In the genomic region with DNA sequence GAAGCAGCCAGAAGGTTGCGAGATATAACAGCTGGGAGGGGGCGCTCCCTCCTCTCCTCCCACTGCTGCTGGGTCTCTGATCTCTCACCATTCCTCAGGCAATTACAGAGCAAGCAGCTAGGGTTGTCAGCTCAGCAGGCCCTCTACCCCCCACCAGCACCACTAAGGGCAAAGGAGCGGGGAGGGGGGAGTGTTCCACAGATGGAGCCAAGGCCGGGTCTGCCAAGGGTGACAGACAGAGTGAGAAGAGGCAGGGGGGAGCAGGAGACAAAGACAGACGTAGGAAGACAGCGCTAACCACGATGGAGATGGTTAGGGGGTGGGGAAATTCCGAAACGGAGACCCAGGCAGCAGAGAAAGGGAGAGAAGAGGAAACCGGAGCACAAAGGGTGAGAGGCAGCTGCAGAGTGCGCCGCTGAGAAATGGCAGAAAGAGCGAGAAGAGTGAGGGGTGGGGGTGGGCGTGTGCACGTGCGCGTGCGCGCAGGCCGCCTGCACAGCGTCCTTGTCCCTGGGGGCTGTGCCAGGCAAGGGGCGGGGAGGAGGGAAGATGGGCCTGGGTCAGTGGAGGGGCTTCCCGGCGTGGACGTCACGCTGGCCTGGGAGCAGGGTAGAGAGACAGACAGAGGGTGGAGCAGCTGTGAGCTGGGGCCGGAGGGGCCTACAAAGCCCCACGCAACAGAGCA, we compare ENCODE assay signal across 12 cellular contexts. TPM values are rescaled to one million over a fixed set of nuclear protein-coding genes. Genes with fewer than 3 reads are reported as not detected.
A peak's percentile ranks its signal among the peaks of the same experiment; 100 is the strongest.
DNase-seq lines count a peak whose midpoint lies in the region; ATAC-seq and TF ChIP-seq lines count a peak whose summit lies in the region.
"Had no signal": no experiment of that assay in that cellular context is flagged by ENCODE, and none has a peak within 500 bp of the region (broad histone marks: within the 10 kb centered on the region; RNA-seq: fewer than 3 reads in every experiment).

No MANE protein-coding gene starts in this region.

- no peak overlapping the region for H3K27ac ChIP-seq in spleen

- H3K27ac Mint-ChIP-seq in activated T-cell treated with anti-CD3 and anti-CD28 coated beads, Interleukin-2, amount 50 U/mL, for 24 hours: no peak overlapping the region
- no peak overlapping the region for H3K27ac Mint-ChIP-seq in central memory CD8-positive, alpha-beta T cell (ENCODE audit: low read depth)

- peaks cover 4% of the 10 kb centered on the region for H3K9me3 Mint-ChIP-seq in activated T-cell treated with anti-CD3 and anti-CD28 coated beads, Interleukin-2, amount 50 U/mL, for 24 hours
- no peaks in the 10 kb centered on the region for H3K9me3 Mint-ChIP-seq in central memory CD8-positive, alpha-beta T cell

- H3K4me3 ChIP-seq in spleen: no peak overlapping the region
- H3K4me3 ChIP-seq: K562, tibial nerve had no signal

- H3K36me3 ChIP-seq in spleen: no peaks in the 10 kb centered on the region
- H3K36me3 ChIP-seq: tibial nerve had no signal

- H3K27me3 ChIP-seq in spleen (replicated peaks in 1 of 7): peaks cover 0 to 89% (median 54%) of the 10 kb centered on the region in 7 donors

- H3K4me1 ChIP-seq in spleen: no peaks in the 10 kb centered on the region

- no peak for TF ChIP-seq CTCF in spleen (IDR thresholded peaks at IDR 0.05 in 8 of 11, conservative IDR thresholded peaks at IDR 0.05 in 3 of 11)

- 6 to 19% (median 12%) methylated on average over 21 to 28 of the region's 28 CpGs for WGBS in spleen, 5 donors

- H3K4me1 Mint-ChIP-seq in activated T-cell treated with anti-CD3 and anti-CD28 coated beads, Interleukin-2, amount 50 U/mL, for 24 hours (ENCODE audit: low read depth): peaks cover 22% of the 10 kb centered on the region
- H3K4me1 Mint-ChIP-seq in central memory CD8-positive, alpha-beta T cell: peaks cover 22% of the 10 kb centered on the region

- no peak for TF ChIP-seq POLR2A in spleen (IDR thresholded peaks at IDR 0.05)

- H3K36me3 Mint-ChIP-seq in activated T-cell treated with anti-CD3 and anti-CD28 coated beads, Interleukin-2, amount 50 U/mL, for 24 hours (ENCODE audit: low read depth): no peaks in the 10 kb centered on the region
- H3K36me3 Mint-ChIP-seq in central memory CD8-positive, alpha-beta T cell (ENCODE audit: insufficient read depth): peaks cover 10% of the 10 kb centered on the region

- DNase-seq in activated T-cell treated with anti-CD3 and anti-CD28 coated beads, Interleukin-2, amount 50 U/mL, for 24 hours: peak; percentile 39
- DNase-seq in activated T-cell treated with anti-CD3 and anti-CD28 coated beads, Interleukin-2, amount 50 U/mL, for 1 hour: no peak
- DNase-seq in NCI-H2171 (lab: John Stamatoyannopoulos, UW) (peak; percentile 67), spleen (peak; percentile 62)
- no peak for DNase-seq in central memory CD8-positive, alpha-beta T cell (ENCODE audit: low spot score in 2 of 2)
- DNase-seq in activated CD4-positive, CD25-positive, alpha-beta regulatory T cell treated with anti-CD3 and anti-CD28 coated beads, Interleukin-2, amount 50 U/mL, for 72 hours: no peak
- DNase-seq in activated CD8-positive, alpha-beta memory T cell treated with anti-CD3 and anti-CD28 coated beads for 24 hours: no peak

- intact Hi-C loops in spleen (cut with DNase I; ENCODE audit: low total_unique reads): no loop called here

- ATAC-seq in central memory CD8-positive, alpha-beta T cell (replicated peaks; ENCODE audit: extremely low read depth, poor library complexity, severe bottlenecking): peak; percentile 32
- no peak for ATAC-seq in GM21619 (IDR thresholded peaks at IDR 0.05; ENCODE audit: unreplicated experiment)
- ATAC-seq: K562 had no signal

- no peaks in the 10 kb centered on the region for H3K9me3 ChIP-seq in spleen
- H3K9me3 ChIP-seq: tibial nerve had no signal

- peaks cover 82% of the 10 kb centered on the region for H3K27me3 Mint-ChIP-seq in activated T-cell treated with anti-CD3 and anti-CD28 coated beads, Interleukin-2, amount 50 U/mL, for 24 hours
- H3K27me3 Mint-ChIP-seq in central memory CD8-positive, alpha-beta T cell: peaks cover 47% of the 10 kb centered on the region

- peak overlapping the region; percentile 30 for H3K4me3 Mint-ChIP-seq in activated T-cell treated with anti-CD3 and anti-CD28 coated beads, Interleukin-2, amount 50 U/mL, for 24 hours
- no peak overlapping the region for H3K4me3 Mint-ChIP-seq in central memory CD8-positive, alpha-beta T cell

RNA-seq across cellular contexts. Expression of gene L1CAM, which starts 6.9 kb away (rescaled TPM):
- 1 to 10 TPM; 1.2 to 5.1 (median 2.2) TPM for total RNA-seq in spleen
- 1 to 10 TPM; 1.6 to 3.4 (median 3.2) TPM for polyA plus RNA-seq in spleen

RNA-seq across cellular contexts. Expression of gene AVPR2, which starts 25.4 kb away (rescaled TPM):
- under 1 TPM in 1 of 7 donors, not detected in 6; 0.52 TPM for total RNA-seq in spleen
- under 1 TPM; 0.22 to 0.77 (median 0.26) TPM for polyA plus RNA-seq in spleen
- total RNA-seq: K562, liver had no signal
- polyA plus RNA-seq: AG04450, K562 had no signal

RNA-seq across cellular contexts. Expression of gene ARHGAP4, which starts 47.0 kb away (rescaled TPM):
- 100 to 1,000 TPM; 176 to 317 (median 236) TPM for total RNA-seq in spleen
- polyA plus RNA-seq in spleen: 100 to 1,000 TPM; 297 to 713 (median 635) TPM

RNA-seq across cellular contexts. Expression of gene PDZD4, which starts 48.8 kb away (rescaled TPM):
- 10 to 100 TPM in 5 of 7 donors, 1 to 10 TPM in 2; 6.4 to 15.4 (median 10.7) TPM for total RNA-seq in spleen
- 10 to 100 TPM in 1 of 3 donors, 1 to 10 TPM in 2; 3.7 to 21.8 (median 9.4) TPM for polyA plus RNA-seq in spleen

RNA-seq across cellular contexts. Expression of gene NAA10, which starts 55.7 kb away (rescaled TPM):
- 10 to 100 TPM; 56.4 to 89.1 (median 85.5) TPM for total RNA-seq in spleen
- 100 to 1,000 TPM; 123 to 174 (median 168) TPM for polyA plus RNA-seq in spleen

Comparison
In these comparisons a context has a peak if more than half of its experiments do, and no peak if none do; other contexts are left out.
1. DNase-seq: peak in activated T-cell treated with anti-CD3 and anti-CD28 coated beads, Interleukin-2, amount 50 U/mL, for 24 hours (single experiment), NCI-H2171 (single experiment) and spleen (single experiment); none in activated T-cell treated with anti-CD3 and anti-CD28 coated beads, Interleukin-2, amount 50 U/mL, for 1 hour (single experiment), central memory CD8-positive, alpha-beta T cell (0 of 2), activated CD4-positive, CD25-positive, alpha-beta regulatory T cell treated with anti-CD3 and anti-CD28 coated beads, Interleukin-2, amount 50 U/mL, for 72 hours (single experiment) and activated CD8-positive, alpha-beta memory T cell treated with anti-CD3 and anti-CD28 coated beads for 24 hours (single experiment).